In genomic region chr16:1430759-1431496, GRCh38 we compare ENCODE assay signal across 13 cellular contexts. TPM values are rescaled to one million over a fixed set of nuclear protein-coding genes. Genes with fewer than 3 reads are reported as not detected.
A peak's percentile ranks its signal among the peaks of the same experiment; 100 is the strongest.
DNase-seq lines count a peak whose midpoint lies in the region; ATAC-seq and TF ChIP-seq lines count a peak whose summit lies in the region.
"Had no signal": no experiment of that assay in that cellular context is flagged by ENCODE, and none has a peak within 500 bp of the region (broad histone marks: within the 10 kb centered on the region; RNA-seq: fewer than 3 reads in every experiment).

TSS of gene PERCC1 (plus strand) at chr16:1431078. CDS start at chr16:1432594, 1,516 bp downstream.

- no peaks in the 10 kb centered on the region for H3K36me3 ChIP-seq in GM23338 (ENCODE audit: insufficient read depth)

- no peak within 1 kb of the TSS for H2AFZ ChIP-seq in GM23338

- ATAC-seq in CD4-positive, alpha-beta T cell (ENCODE audit: poor library complexity): no peak
- ATAC-seq in left lobe of liver: peak; percentile 78
- ATAC-seq in HG03097 (IDR thresholded peaks at IDR 0.05; ENCODE audit: low FRiP score, unreplicated experiment): no peak
- ATAC-seq in GM23338: no peak
- ATAC-seq in GM19023 (IDR thresholded peaks at IDR 0.05; ENCODE audit: unreplicated experiment): no peak
- no peak for ATAC-seq in HG02981 (IDR thresholded peaks at IDR 0.05; ENCODE audit: unreplicated experiment)

- no peaks in the 10 kb centered on the region for H3K9me3 Mint-ChIP-seq in CD4-positive, alpha-beta T cell
- H3K9me3 Mint-ChIP-seq in GM23338: no peaks in the 10 kb centered on the region; the same call in 2 of the 3 replicates

- no peaks in the 10 kb centered on the region for H4K20me1 ChIP-seq in GM23338 (replicated peaks; ENCODE audit: insufficient read depth)

- H3K4me1 ChIP-seq in GM23338 (ENCODE audit: insufficient read depth): no peaks in the 10 kb centered on the region

- H3K27me3 ChIP-seq in CD4-positive, alpha-beta T cell (ENCODE audit: control insufficient read depth, insufficient read depth, low read length): no peaks in the 10 kb centered on the region
- H3K27me3 ChIP-seq in GM23338 (ENCODE audit: insufficient read depth): no peaks in the 10 kb centered on the region

- no peak within 1 kb of the TSS for H3K27ac ChIP-seq in CD4-positive, alpha-beta T cell (ENCODE audit: low read depth, low read length)
- H3K27ac ChIP-seq in GM23338 (ENCODE audit: low read depth): no peak within 1 kb of the TSS

- H3F3A ChIP-seq in GM23338 (replicated peaks; ENCODE audit: low read depth): no peaks in the 10 kb centered on the region

- no peak within 1 kb of the TSS for H3K4me2 ChIP-seq in GM23338

- DNase-seq in CD4-positive, alpha-beta T cell: no peak
- DNase-seq in HuH-7 (ENCODE audit: low spot score): peak; percentile 78
- peak; percentile 65 for DNase-seq in SHP77 treated with DMSO at 0.1 percent for 48 hours (lab: John Stamatoyannopoulos, UW)
- DNase-seq in left lobe of liver (ENCODE audit: low spot score): no peak
- no peak for DNase-seq in GM23338 (ENCODE audit: low spot score)
- DNase-seq: activated CD8-positive, alpha-beta memory T cell treated with anti-CD3 and anti-CD28 coated beads, Interleukin-2, amount 50 U/mL, for 48 hours; cerebellar nuclear complex; NCI-H524; T-helper 2 cell had no signal

- no peaks in the 10 kb centered on the region for H3K9me3 ChIP-seq in CD4-positive, alpha-beta T cell (ENCODE audit: control insufficient read depth, low read length)

- H3K36me3 Mint-ChIP-seq in CD4-positive, alpha-beta T cell (ENCODE audit: low read depth): no peaks in the 10 kb centered on the region
- no peaks in the 10 kb centered on the region for H3K36me3 Mint-ChIP-seq in GM23338 (ENCODE audit: low read depth)

- H3K27ac Mint-ChIP-seq in CD4-positive, alpha-beta T cell: no peak within 1 kb of the TSS
- no peak within 1 kb of the TSS; the same call in 1 of the 2 replicates for H3K27ac Mint-ChIP-seq in GM23338

- no peaks in the 10 kb centered on the region for H3K9me2 ChIP-seq in GM23338 (ENCODE audit: insufficient read depth)

- intact Hi-C loops in CD4-positive, alpha-beta T cell (cut with DNase I, micrococcal nuclease): no loop called here

- H3K4me3 Mint-ChIP-seq in CD4-positive, alpha-beta T cell: peak within 1 kb of the TSS; percentile 51
- H3K4me3 Mint-ChIP-seq in GM23338: no peak within 1 kb of the TSS

- no peaks in the 10 kb centered on the region for H3K79me2 ChIP-seq in GM23338 (replicated peaks; ENCODE audit: insufficient read depth)

- no peaks in the 10 kb centered on the region for H3K27me3 Mint-ChIP-seq in CD4-positive, alpha-beta T cell
- H3K27me3 Mint-ChIP-seq in GM23338 (ENCODE audit: insufficient read depth, low read depth, poor library complexity): peaks cover 11% of the 10 kb centered on the region

- H3K4me3 ChIP-seq in GM23338: no peak within 1 kb of the TSS

- POLR2A ChIA-PET in CD4-positive, alpha-beta T cell (lab: Charles Lee): no interaction called here

- TF ChIP-seq CTCF in CD4-positive, alpha-beta T cell (IDR thresholded peaks at IDR 0.05): no peak
- no peak for TF ChIP-seq CTCF in GM23338 (conservative IDR thresholded peaks at IDR 0.05; ENCODE audit: low read depth in 2 of 2)

- CTCF ChIA-PET in CD4-positive, alpha-beta T cell (lab: Charles Lee): no interaction called here

- no peaks in the 10 kb centered on the region for H3K4me1 Mint-ChIP-seq in CD4-positive, alpha-beta T cell (ENCODE audit: low read depth)
- no peaks in the 10 kb centered on the region for H3K4me1 Mint-ChIP-seq in GM23338

TF ChIP-seq in GM23338, 12 proteins besides CTCF, POLR2A, EP300 and RAD21:
- TF ChIP-seq REST (IDR thresholded peaks at IDR 0.05; ENCODE audit: unreplicated experiment): no peak
- no peak for TF ChIP-seq NANOG (IDR thresholded peaks at IDR 0.05; ENCODE audit: borderline replicate concordance)
- TF ChIP-seq EZH2phosphoT487 (IDR thresholded peaks at IDR 0.05; ENCODE audit: unreplicated experiment): no peak
TF ChIP-seq in GM23338: peak in this region for 0.

RNA-seq across cellular contexts. Expression of gene PERCC1, which starts in this region (rescaled TPM):
- total RNA-seq in CD4-positive, alpha-beta T cell: under 1 TPM in 1 of 2 experiments, not detected in 1; 0.30 TPM
- total RNA-seq in left lobe of liver: not detected
- not detected in 2 replicates for total RNA-seq in GM23338 (2014; rRNA removed; shearing (Covaris generic))
- polyA plus RNA-seq in GM23338 (2016; fragmentation: Nextera tagmentation; extraction: Ambion mirVana): not detected in 2 replicates
- total RNA-seq: frontal cortex had no signal

Comparison
In these comparisons a context has a peak if more than half of its experiments do, and no peak if none do; other contexts are left out.
1. Peak in ATAC-seq in left lobe of liver; RNA of the gene not detected or under 1 TPM.
2. DNase-seq: peak in HuH-7 (single experiment) and SHP77 treated with DMSO at 0.1 percent for 48 hours (single experiment); none in CD4-positive, alpha-beta T cell (0 of 10), left lobe of liver (single experiment) and GM23338 (single experiment).